ENCODE assay signal across 1 cellular context in genomic region chr10:80160361-80161128, GRCh38.
TF ChIP-seq lines count a peak whose summit lies in the region.

No MANE protein-coding gene starts in this region.

TF ChIP-seq in WTC11, 78 proteins besides CTCF, POLR2A, EP300 and RAD21 (continued from another document):
- no peak for TF ChIP-seq AR (CRISPR knock-in tag; IDR thresholded peaks at IDR 0.05)
- no peak for TF ChIP-seq AFF4 (CRISPR knock-in tag; IDR thresholded peaks at IDR 0.05; ENCODE audit: borderline replicate concordance)
- no peak for TF ChIP-seq ERG (CRISPR knock-in tag; IDR thresholded peaks at IDR 0.05)
- no peak for TF ChIP-seq ZNF317 (CRISPR knock-in tag; IDR thresholded peaks at IDR 0.05; ENCODE audit: borderline replicate concordance, low read depth)
- TF ChIP-seq NR2C2 (CRISPR knock-in tag; IDR thresholded peaks at IDR 0.05): no peak
- TF ChIP-seq TP53 (CRISPR knock-in tag; IDR thresholded peaks at IDR 0.05): no peak
